In the genomic region with DNA sequence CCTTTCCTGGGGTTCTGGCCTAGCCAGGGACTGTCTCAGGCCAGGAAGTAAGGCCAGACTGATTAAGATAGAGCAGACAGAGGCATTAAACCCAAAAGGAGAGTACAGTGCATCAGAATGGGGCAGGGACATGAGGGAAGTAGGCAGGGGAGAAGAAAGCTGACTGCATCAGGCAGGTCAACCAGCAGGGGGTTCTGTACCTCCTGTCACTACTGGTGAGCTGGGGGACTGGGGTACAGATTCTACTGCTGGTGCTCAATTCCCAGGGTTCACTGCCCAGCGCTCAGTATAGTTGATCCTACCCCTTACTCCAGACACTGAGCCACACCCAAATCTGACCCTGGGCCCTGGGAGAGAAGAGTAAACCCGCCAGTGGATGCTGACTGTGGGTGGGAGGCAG, we compare ENCODE assay signal across 10 cellular contexts. TPM values are rescaled to one million over a fixed set of nuclear protein-coding genes. Genes with fewer than 3 reads are reported as not detected.
DNase-seq lines count a peak whose midpoint lies in the region; ATAC-seq and TF ChIP-seq lines count a peak whose summit lies in the region.
"Had no signal": no experiment of that assay in that cellular context is flagged by ENCODE, and none has a peak within 500 bp of the region (broad histone marks: within the 10 kb centered on the region; RNA-seq: fewer than 3 reads in every experiment).

No MANE protein-coding gene starts in this region.

- peaks cover 0 to 8% (median 0%) of the 10 kb centered on the region in 4 donors for H3K4me1 ChIP-seq in Peyer's patch
- H3K4me1 ChIP-seq in subcutaneous abdominal adipose tissue (ENCODE audit: control insufficient read depth in 5 of 5, insufficient read depth in 5 of 5, low read length in 5 of 5), result peaks cover 8 to 71% (median 48%) of the 10 kb centered on the region in 5 donors

- DNase-seq in NOMO-1 treated with DMSO at 0.1 percent for 48 hours (lab: John Stamatoyannopoulos, UW; ENCODE audit: unreplicated experiment), result peak; percentile 6
- no peak for DNase-seq in NOMO-1 (lab: John Stamatoyannopoulos, UW; ENCODE audit: unreplicated experiment in 2 of 2)
- DNase-seq in Peyer's patch, result no peak
- no peak for DNase-seq in epithelial cell of proximal tubule (ENCODE audit: low read depth)
- no peak for DNase-seq in stimulated activated CD4-positive, alpha-beta T cell treated with anti-CD3 and anti-CD28 coated beads, Interleukin-4, amount 100 ng/mL, for 4 hours
- no peak for DNase-seq in GM20000 (ENCODE audit: low spot score)
- DNase-seq: activated CD4-positive, alpha-beta T cell treated with anti-CD3 and anti-CD28 coated beads, Interleukin-2, amount 50 U/mL, for 4 hours; central memory CD4-positive, alpha-beta T cell had no signal

- peak overlapping the region in 2 of 5 donors; percentile 7 to 24 for H3K9ac ChIP-seq in subcutaneous abdominal adipose tissue (ENCODE audit: low read length in 5 of 5)

- TF ChIP-seq CTCF in Peyer's patch (IDR thresholded peaks at IDR 0.05) (no peak), epithelial cell of proximal tubule (conservative IDR thresholded peaks at IDR 0.05; ENCODE audit: low read depth, low read length) (peak; percentile 17), GM20000 (IDR thresholded peaks at IDR 0.05; ENCODE audit: extremely low read depth, missing control alignments) (no peak)

- no peak for ATAC-seq in GM21576 (IDR thresholded peaks at IDR 0.05; ENCODE audit: unreplicated experiment)

- H3K36me3 ChIP-seq in Peyer's patch, result no peaks in the 10 kb centered on the region
- no peaks in the 10 kb centered on the region for H3K36me3 ChIP-seq in subcutaneous abdominal adipose tissue (ENCODE audit: control insufficient read depth in 5 of 5, insufficient read depth in 5 of 5, low read length in 5 of 5)

- H3K4me3 ChIP-seq in Peyer's patch, result peak overlapping the region in 1 of 4 donors; percentile 29
- no peak overlapping the region for H3K4me3 ChIP-seq in epithelial cell of proximal tubule (ENCODE audit: low read depth, low read length)
- no peak overlapping the region for H3K4me3 ChIP-seq in subcutaneous abdominal adipose tissue (ENCODE audit: low read depth in 1 of 5, low read length in 5 of 5)

- no peaks in the 10 kb centered on the region for H3K27me3 ChIP-seq in Peyer's patch
- no peaks in the 10 kb centered on the region for H3K27me3 ChIP-seq in subcutaneous abdominal adipose tissue (ENCODE audit: control insufficient read depth in 5 of 5, insufficient read depth in 4 of 5, low read length in 5 of 5)

- H3K9me3 ChIP-seq in Peyer's patch (no peaks in the 10 kb centered on the region), subcutaneous abdominal adipose tissue (ENCODE audit: control insufficient read depth in 5 of 5, low read length in 5 of 5) (no peaks in the 10 kb centered on the region)

- H3K27ac ChIP-seq in Peyer's patch (peak overlapping the region; percentile 5 to 65 (median 50)), subcutaneous abdominal adipose tissue (ENCODE audit: low read depth, low read length) (peak overlapping the region; percentile 30)

- no peak for TF ChIP-seq POLR2A in Peyer's patch (IDR thresholded peaks at IDR 0.05)

RNA-seq across cellular contexts. Expression of gene MTMR4, which starts 12.9 kb away (rescaled TPM):
- total RNA-seq in Peyer's patch (100 to 1,000 TPM in 2 of 4 donors, 10 to 100 TPM in 2; 46.2 to 129 (median 105) TPM), epithelial cell of proximal tubule (49.9 and 73.1 TPM in 2 replicates)

RNA-seq across cellular contexts. Expression of gene HSF5, which starts 39.1 kb away (rescaled TPM):
- total RNA-seq in Peyer's patch (under 1 TPM in 2 of 4 donors, not detected in 2; 0.28 to 0.83 TPM), epithelial cell of proximal tubule (0.22 and 0.29 TPM in 2 replicates)
